In genomic region chr7:87574630-87575029, GRCh38 we compare ENCODE assay signal across 9 cellular contexts. TPM values are rescaled to one million over a fixed set of nuclear protein-coding genes. Genes with fewer than 3 reads are reported as not detected.
A peak's percentile ranks its signal among the peaks of the same experiment; 100 is the strongest.
DNase-seq lines count a peak whose midpoint lies in the region; TF ChIP-seq lines count a peak whose summit lies in the region.
"Had no signal": no experiment of that assay in that cellular context is flagged by ENCODE, and none has a peak within 500 bp of the region (broad histone marks: within the 10 kb centered on the region; RNA-seq: fewer than 3 reads in every experiment).

No MANE protein-coding gene starts in this region.

- POLR2A ChIA-PET in SK-N-SH (lab: Yijun Ruan, JAX) (no interaction called here), OCI-LY7 (lab: Charles Lee) (no interaction called here)

- TF ChIP-seq CTCF in AG09319 (IDR thresholded peaks at IDR 0.05; ENCODE audit: low read depth, low read length): no peak
- no peak for TF ChIP-seq CTCF in SK-N-SH (IDR thresholded peaks at IDR 0.05)
- TF ChIP-seq CTCF in OCI-LY7 (conservative IDR thresholded peaks at IDR 0.05; ENCODE audit: low read length): no peak
- TF ChIP-seq CTCF in osteocyte (IDR thresholded peaks at IDR 0.05): no peak

- H3K9me3 ChIP-seq in SK-N-SH (no peaks in the 10 kb centered on the region), OCI-LY7 (ENCODE audit: low read length) (no peaks in the 10 kb centered on the region)

- H3K4me1 ChIP-seq in SK-N-SH (ENCODE audit: control insufficient read depth in 1 of 2, insufficient read depth in 2 of 2, low read depth in 1 of 2, low read length in 1 of 2) (peaks cover 0 to 2% of the 10 kb centered on the region in 2 experiments; a peak in 1 of 4 replicates), OCI-LY7 (ENCODE audit: insufficient read depth, low read length, poor library complexity, severe bottlenecking) (no peaks in the 10 kb centered on the region)

- H3K27me3 Mint-ChIP-seq in osteocyte (ENCODE audit: unreplicated experiment): no peaks in the 10 kb centered on the region

- no peaks in the 10 kb centered on the region for H3K36me3 Mint-ChIP-seq in osteocyte (ENCODE audit: unreplicated experiment)

- H2AFZ ChIP-seq in SK-N-SH (ENCODE audit: low read depth) (no peak overlapping the region), OCI-LY7 (ENCODE audit: low read length) (no peak overlapping the region)

- H3K79me2 ChIP-seq in SK-N-SH (ENCODE audit: insufficient read depth) (no peaks in the 10 kb centered on the region), OCI-LY7 (ENCODE audit: insufficient read depth, low read depth, low read length) (no peaks in the 10 kb centered on the region)

- H3F3A ChIP-seq in SK-N-SH (replicated peaks; ENCODE audit: insufficient read depth): no peaks in the 10 kb centered on the region

- H3K27me3 ChIP-seq in SK-N-SH (ENCODE audit: insufficient read depth): no peaks in the 10 kb centered on the region

- TF ChIP-seq EP300 in SK-N-SH (IDR thresholded peaks at IDR 0.05; ENCODE audit: borderline replicate concordance in 1 of 2, low read depth in 1 of 2, low read length in 1 of 2): no peak

- H3K9me2 ChIP-seq in SK-N-SH (no peaks in the 10 kb centered on the region), OCI-LY7 (ENCODE audit: insufficient read depth, low read length) (no peaks in the 10 kb centered on the region)

- WGBS in SK-N-SH (ENCODE audit: low lambda C conversion rate): 24% methylated on average over 2 of the region's 2 CpGs

- H3K4me1 Mint-ChIP-seq in osteocyte (ENCODE audit: unreplicated experiment): no peaks in the 10 kb centered on the region

- H3K9ac ChIP-seq in SK-N-SH: no peak overlapping the region

- no peak overlapping the region for H3K4me3 Mint-ChIP-seq in osteocyte (ENCODE audit: unreplicated experiment)

- H3K27ac ChIP-seq in SK-N-SH (ENCODE audit: low read depth in 2 of 2, low read length in 1 of 2) (no peak overlapping the region), OCI-LY7 (ENCODE audit: low read depth, low read length, poor library complexity, severe bottlenecking) (no peak overlapping the region)

- CTCF ChIA-PET in SK-N-SH (lab: Yijun Ruan, JAX): interaction anchor here (1.9 to 2.1 kb wide), 2 partner anchors 9 to 11 kb away, joined by 6 to 10 read pairs; no protein-coding TSS in a partner anchor
- CTCF ChIA-PET in OCI-LY7 (lab: Charles Lee; ENCODE audit: unreplicated experiment): no interaction called here

- no peaks in the 10 kb centered on the region for H3K9me3 Mint-ChIP-seq in osteocyte (ENCODE audit: unreplicated experiment)

- DNase-seq in AG09319 (ENCODE audit: extremely low read depth, low read depth): peak; percentile 3
- peak; percentile 77 for DNase-seq in H4 (ENCODE audit: low spot score)
- DNase-seq in SK-N-SH: no peak
- DNase-seq in hepatic stellate cell (ENCODE audit: low spot score): peak; percentile 13
- DNase-seq in NCI-H510A treated with DMSO at 0.1 percent for 48 hours (lab: John Stamatoyannopoulos, UW): no peak
- DNase-seq in OCI-LY7 (ENCODE audit: low spot score): no peak
- DNase-seq in osteocyte (ENCODE audit: extremely low spot score, unreplicated experiment): no peak
- no peak for DNase-seq in amygdala (lab: John Stamatoyannopoulos, UW)
- DNase-seq: anterior cingulate cortex had no signal

- H3K27ac Mint-ChIP-seq in osteocyte (ENCODE audit: unreplicated experiment): no peak overlapping the region

- no peaks in the 10 kb centered on the region for H4K20me1 ChIP-seq in SK-N-SH (ENCODE audit: insufficient read depth)
- H4K20me1 ChIP-seq in OCI-LY7 (ENCODE audit: insufficient read depth, low read length): no peaks in the 10 kb centered on the region

- no peak for TF ChIP-seq RAD21 in SK-N-SH (IDR thresholded peaks at IDR 0.05; ENCODE audit: low read length)

- H3K4me3 ChIP-seq in SK-N-SH (ENCODE audit: low read depth in 2 of 2, low read length in 1 of 2) (no peak overlapping the region), OCI-LY7 (ENCODE audit: low read depth, low read length, poor library complexity, severe bottlenecking) (no peak overlapping the region)

- intact Hi-C loops in OCI-LY7 (cut with micrococcal nuclease; ENCODE audit: unreplicated experiment): no loop called here

- no TSS peak for BruUV-seq in OCI-LY7 (replicated peaks; lab: Mats Ljungman, UMichigan)

- peaks cover 0 to under 1% of the 10 kb centered on the region in 2 experiments for H3K36me3 ChIP-seq in SK-N-SH (replicated peaks in 1 of 2; ENCODE audit: control insufficient read depth in 1 of 2, insufficient read depth in 2 of 2, low read length in 1 of 2)
- no peaks in the 10 kb centered on the region for H3K36me3 ChIP-seq in OCI-LY7 (ENCODE audit: insufficient read depth, low read length)

- H3K4me2 ChIP-seq in SK-N-SH (no peak overlapping the region), OCI-LY7 (ENCODE audit: low read length) (no peak overlapping the region)

TF ChIP-seq in SK-N-SH, 30 proteins besides CTCF, POLR2A, EP300 and RAD21:
- TF ChIP-seq CHD2 (IDR thresholded peaks at IDR 0.05; ENCODE audit: low read length, partially characterized antibody) (no peak), TEAD4 (IDR thresholded peaks at IDR 0.05; ENCODE audit: borderline replicate concordance, insufficient read depth) (no peak), TCF12 (IDR thresholded peaks at IDR 0.05) (no peak), FOXM1 (IDR thresholded peaks at IDR 0.05; ENCODE audit: low read depth) (no peak), FOXJ3 (CRISPR knock-in tag; IDR thresholded peaks at IDR 0.05) (no peak), USF2 (IDR thresholded peaks at IDR 0.05; ENCODE audit: borderline replicate concordance, low read depth, low read length) (no peak), MXI1 (IDR thresholded peaks at IDR 0.05; ENCODE audit: low read depth, low read length) (no peak), MEF2A (IDR thresholded peaks at IDR 0.05; ENCODE audit: borderline replicate concordance, low read depth) (peak; percentile 42; the same call in 1 of the 2 replicates), RFX5 (IDR thresholded peaks at IDR 0.05; ENCODE audit: low read length) (no peak), FOSL2 (IDR thresholded peaks at IDR 0.05; ENCODE audit: borderline replicate concordance, low read depth) (peak; percentile 50; the same call in 1 of the 2 replicates)

RNA-seq across cellular contexts. Expression of gene ABCB1, which starts 26.1 kb away (rescaled TPM):
- 12.4 and 14.1 TPM in 2 replicates for total RNA-seq in H4 (2014; rRNA removed; shearing (Covaris generic))
- polyA plus RNA-seq in SK-N-SH (2012; rRNA removed): 2.0 and 5.3 TPM in 2 replicates
- 4.1 and 9.0 TPM in 2 replicates for polyA plus RNA-seq in SK-N-SH (2012; cell fraction: cytosol; rRNA removed)
- polyA plus RNA-seq in SK-N-SH (2012; cell fraction: nucleus; rRNA removed): 2.9 and 5.4 TPM in 2 replicates
- total RNA-seq in OCI-LY7 (2014; rRNA removed; shearing (Covaris generic)): not detected in 2 replicates
- total RNA-seq in OCI-LY7 (2022) (not detected in 2 replicates), osteocyte (not detected in 2 replicates)

RNA-seq across cellular contexts. Expression of gene RUNDC3B, which starts 53.6 kb away (rescaled TPM):
- total RNA-seq in H4 (2014; rRNA removed; shearing (Covaris generic)): 1.5 and 3.5 TPM in 2 replicates
- polyA plus RNA-seq in SK-N-SH (2012; rRNA removed): 0.05 and 0.10 TPM in 2 replicates
- polyA plus RNA-seq in SK-N-SH (2012; cell fraction: cytosol; rRNA removed): 0.06 and 0.12 TPM in 2 replicates
- 0.05 TPM in 1 of 2 replicates, not detected in the other for polyA plus RNA-seq in SK-N-SH (2012; cell fraction: nucleus; rRNA removed)
- total RNA-seq in OCI-LY7 (2014; rRNA removed; shearing (Covaris generic)): not detected in 2 replicates
- total RNA-seq in OCI-LY7 (2022) (not detected in 2 replicates), osteocyte (not detected in 2 replicates)

Comparison
In these comparisons a context has a peak if more than half of its experiments do, and no peak if none do; other contexts are left out.
1. DNase-seq: peak in AG09319 (single experiment), H4 (single experiment) and hepatic stellate cell (single experiment); none in SK-N-SH (single experiment), NCI-H510A treated with DMSO at 0.1 percent for 48 hours (single experiment), OCI-LY7 (single experiment), osteocyte (single experiment) and amygdala (0 of 56).
2. RNA of gene ABCB1, which starts 26.1 kb away (total RNA-seq): 12.4 to 14.1 TPM in H4; not detected in OCI-LY7 and not detected in osteocyte; every median in the first group is over 10 times any median in the second.